In genomic region chr12:15721716-15722115, GRCh38 we compare ENCODE assay signal across 25 cellular contexts.
DNase-seq lines count a peak whose midpoint lies in the region; ATAC-seq, FAIRE-seq and TF ChIP-seq lines count a peak whose summit lies in the region.
"Had no signal": no experiment of that assay in that cellular context is flagged by ENCODE, and none has a peak within 500 bp of the region (broad histone marks: within the 10 kb centered on the region; RNA-seq: fewer than 3 reads in every experiment).

No MANE protein-coding gene starts in this region.

- H3K27ac Mint-ChIP-seq in neural progenitor cell (peak overlapping the region; percentile 80), endodermal cell (no peak overlapping the region)
- H3K27ac Mint-ChIP-seq: CD8-positive, alpha-beta memory T cell; immature natural killer cell; naive thymus-derived CD8-positive, alpha-beta T cell had no signal

- H3K9ac ChIP-seq in neural progenitor cell (no peak overlapping the region), endodermal cell (ENCODE audit: extremely low read depth, low read length, poor library complexity, severe bottlenecking) (no peak overlapping the region)
- H3K9ac ChIP-seq: KMS-11 had no signal

- H3K36me3 Mint-ChIP-seq in neural progenitor cell (peaks cover 5% of the 10 kb centered on the region), endodermal cell (ENCODE audit: low read depth) (no peaks in the 10 kb centered on the region)
- H3K36me3 Mint-ChIP-seq: CD8-positive, alpha-beta memory T cell; immature natural killer cell; naive thymus-derived CD8-positive, alpha-beta T cell had no signal

- peak; percentile 37 for FAIRE-seq in endometrium (lab: Jason Lieb, UNC)

- H4K20me1 ChIP-seq in neural progenitor cell (ENCODE audit: low read depth) = no peaks in the 10 kb centered on the region

- no peak overlapping the region for H2AFZ ChIP-seq in neural progenitor cell (replicated peaks)

- no peak overlapping the region for H3K27ac ChIP-seq in neural progenitor cell
- H3K27ac ChIP-seq in endodermal cell (ENCODE audit: low read depth, low read length) = no peak overlapping the region
- H3K27ac ChIP-seq: KMS-11, lower lobe of right lung, psoas muscle, spleen, VCaP had no signal

- H3K79me2 ChIP-seq in neural progenitor cell (ENCODE audit: low read depth) = no peaks in the 10 kb centered on the region

- H3K9me3 Mint-ChIP-seq in neural progenitor cell (no peaks in the 10 kb centered on the region), endodermal cell (no peaks in the 10 kb centered on the region)
- H3K9me3 Mint-ChIP-seq: CD8-positive, alpha-beta memory T cell; immature natural killer cell; naive thymus-derived CD8-positive, alpha-beta T cell had no signal

- no peak overlapping the region for H3K4me2 ChIP-seq in neural progenitor cell
- H3K4me2 ChIP-seq: KMS-11 had no signal

- TF ChIP-seq CTCF in neural progenitor cell (IDR thresholded peaks at IDR 0.05) (no peak), endodermal cell (conservative IDR thresholded peaks at IDR 0.05) (no peak)

- H3K4me1 ChIP-seq in neural progenitor cell (peaks cover 5% of the 10 kb centered on the region), endodermal cell (ENCODE audit: control insufficient read depth, insufficient read depth, low read length) (no peaks in the 10 kb centered on the region)

- no peak for ATAC-seq in HG03108 (IDR thresholded peaks at IDR 0.05; ENCODE audit: unreplicated experiment)
- ATAC-seq: heart left ventricle; lower lobe of right lung; naive thymus-derived CD8-positive, alpha-beta T cell; psoas muscle had no signal

- H3K27me3 ChIP-seq in neural progenitor cell (no peaks in the 10 kb centered on the region), endodermal cell (ENCODE audit: control insufficient read depth, insufficient read depth, low read length, poor library complexity, severe bottlenecking) (no peaks in the 10 kb centered on the region)
- H3K27me3 ChIP-seq: heart left ventricle, spleen, testis had no signal

- no peak overlapping the region for H3K4me3 Mint-ChIP-seq in neural progenitor cell
- H3K4me3 Mint-ChIP-seq in endodermal cell = no peak overlapping the region
- H3K4me3 Mint-ChIP-seq: CD8-positive, alpha-beta memory T cell; immature natural killer cell; naive thymus-derived CD8-positive, alpha-beta T cell had no signal

- no peaks in the 10 kb centered on the region for H3F3A ChIP-seq in neural progenitor cell (ENCODE audit: low read depth)

- H3K4me3 ChIP-seq in neural progenitor cell (no peak overlapping the region), endodermal cell (ENCODE audit: low read length) (no peak overlapping the region)
- H3K4me3 ChIP-seq: heart left ventricle, lower lobe of right lung, psoas muscle, spleen, testis had no signal

- H3K27me3 Mint-ChIP-seq in neural progenitor cell (ENCODE audit: insufficient read depth, low read depth) = no peaks in the 10 kb centered on the region
- no peaks in the 10 kb centered on the region for H3K27me3 Mint-ChIP-seq in endodermal cell (ENCODE audit: insufficient read depth)

- in situ Hi-C loops in ACHN (cut with HindIII; ENCODE audit: low pct_ligation_motif_present, low pct_unique_long_range_greater_than_20kb, low sequenced_read_pairs) (no loop called here), KBM-7 (cut with MboI; ENCODE audit: low pct_unique_long_range_greater_than_20kb, low sequenced_read_pairs) (no loop called here)

- H3K36me3 ChIP-seq in neural progenitor cell = no peaks in the 10 kb centered on the region
- H3K36me3 ChIP-seq in endodermal cell (ENCODE audit: control insufficient read depth, insufficient read depth, low read length) = no peaks in the 10 kb centered on the region
- H3K36me3 ChIP-seq: heart left ventricle, lower lobe of right lung, spleen had no signal

- DNase-seq in ACHN (peak; percentile 32), LHCN-M2 (ENCODE audit: low read depth) (peak; percentile 43), neural progenitor cell (ENCODE audit: low spot score) (no peak), endodermal cell (no peak), medulla oblongata (ENCODE audit: extremely low spot score) (no peak), KBM-7 (no peak)
- DNase-seq: activated naive CD4-positive, alpha-beta T cell; CD8-positive, alpha-beta memory T cell; cortex of kidney; heart left ventricle; immature natural killer cell; lower lobe of right lung; naive thymus-derived CD8-positive, alpha-beta T cell; NCI-H1048; NCI-H2081; NCI-H510A treated with DMSO at 0.1 percent for 48 hours; psoas muscle; spleen; stimulated activated CD8-positive, alpha-beta memory T cell treated with anti-CD3 and anti-CD28 coated beads, Interleukin-4, amount 100 ng/mL, for 48 hours; T-helper 1 cell; testis had no signal

- H3K9me3 ChIP-seq in neural progenitor cell (ENCODE audit: low read depth) (no peaks in the 10 kb centered on the region), endodermal cell (ENCODE audit: control insufficient read depth, low read length) (no peaks in the 10 kb centered on the region)
- H3K9me3 ChIP-seq: heart left ventricle, lower lobe of right lung, psoas muscle, spleen, testis had no signal

- H3K4me1 Mint-ChIP-seq in neural progenitor cell = peaks cover 27% of the 10 kb centered on the region
- peaks cover 12% of the 10 kb centered on the region for H3K4me1 Mint-ChIP-seq in endodermal cell
- H3K4me1 Mint-ChIP-seq: CD8-positive, alpha-beta memory T cell; immature natural killer cell; naive thymus-derived CD8-positive, alpha-beta T cell had no signal

Comparison
In these comparisons a context has a peak if more than half of its experiments do, and no peak if none do; other contexts are left out.
1. DNase-seq: peak in ACHN (single experiment) and LHCN-M2 (single experiment); none in neural progenitor cell (single experiment), endodermal cell (single experiment), medulla oblongata (single experiment) and KBM-7 (single experiment).